In the genomic region with DNA sequence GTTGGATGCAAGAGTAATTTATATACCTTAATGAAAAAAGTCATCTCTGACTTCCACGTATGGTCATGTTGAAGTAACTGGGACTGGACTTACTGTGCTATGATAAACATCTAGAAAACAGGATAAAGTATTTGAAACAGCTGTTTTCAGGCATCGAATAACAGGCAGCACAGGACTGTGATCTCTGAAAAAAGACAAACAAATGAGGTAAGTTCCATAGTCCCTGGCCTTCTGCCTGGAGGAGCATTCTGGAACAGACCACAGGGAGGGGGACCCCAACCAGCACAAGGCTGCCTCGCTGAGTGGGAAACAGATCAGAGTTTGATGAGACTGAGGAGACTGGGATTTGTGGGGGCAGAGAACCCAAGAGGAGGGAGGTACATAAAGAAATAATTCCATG, we compare ENCODE assay signal across 1 cellular context.
TF ChIP-seq lines count a peak whose summit lies in the region.

No MANE protein-coding gene starts in this region.

TF ChIP-seq in HepG2, 621 proteins besides CTCF, POLR2A, EP300 and RAD21 (continued from another document):
- TF ChIP-seq, protein P1, sequence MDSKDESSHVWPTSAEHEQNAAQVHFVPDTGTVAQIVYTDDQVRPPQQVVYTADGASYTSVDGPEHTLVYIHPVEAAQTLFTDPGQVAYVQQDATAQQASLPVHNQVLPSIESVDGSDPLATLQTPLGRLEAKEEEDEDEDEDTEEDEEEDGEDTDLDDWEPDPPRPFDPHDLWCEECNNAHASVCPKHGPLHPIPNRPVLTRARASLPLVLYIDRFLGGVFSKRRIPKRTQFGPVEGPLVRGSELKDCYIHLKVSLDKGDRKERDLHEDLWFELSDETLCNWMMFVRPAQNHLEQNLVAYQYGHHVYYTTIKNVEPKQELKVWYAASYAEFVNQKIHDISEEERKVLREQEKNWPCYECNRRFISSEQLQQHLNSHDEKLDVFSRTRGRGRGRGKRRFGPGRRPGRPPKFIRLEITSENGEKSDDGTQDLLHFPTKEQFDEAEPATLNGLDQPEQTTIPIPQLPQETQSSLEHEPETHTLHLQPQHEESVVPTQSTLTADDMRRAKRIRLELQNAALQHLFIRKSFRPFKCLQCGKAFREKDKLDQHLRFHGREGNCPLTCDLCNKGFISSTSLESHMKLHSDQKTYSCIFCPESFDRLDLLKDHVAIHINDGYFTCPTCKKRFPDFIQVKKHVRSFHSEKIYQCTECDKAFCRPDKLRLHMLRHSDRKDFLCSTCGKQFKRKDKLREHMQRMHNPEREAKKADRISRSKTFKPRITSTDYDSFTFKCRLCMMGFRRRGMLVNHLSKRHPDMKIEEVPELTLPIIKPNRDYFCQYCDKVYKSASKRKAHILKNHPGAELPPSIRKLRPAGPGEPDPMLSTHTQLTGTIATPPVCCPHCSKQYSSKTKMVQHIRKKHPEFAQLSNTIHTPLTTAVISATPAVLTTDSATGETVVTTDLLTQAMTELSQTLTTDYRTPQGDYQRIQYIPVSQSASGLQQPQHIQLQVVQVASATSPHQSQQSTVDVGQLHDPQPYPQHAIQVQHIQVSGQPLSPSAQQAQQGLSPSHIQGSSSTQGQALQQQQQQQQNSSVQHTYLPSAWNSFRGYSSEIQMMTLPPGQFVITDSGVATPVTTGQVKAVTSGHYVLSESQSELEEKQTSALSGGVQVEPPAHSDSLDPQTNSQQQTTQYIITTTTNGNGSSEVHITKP (CRISPR knock-in tag; IDR thresholded peaks at IDR 0.05; ENCODE audit: low read depth) = peak; percentile 89
- TF ChIP-seq ZNF282 (IDR thresholded peaks at IDR 0.05; ENCODE audit: partially characterized antibody) (no peak), ZBTB1 (CRISPR knock-in tag; IDR thresholded peaks at IDR 0.05; ENCODE audit: borderline replicate concordance) (no peak)
- TF ChIP-seq, protein P2, sequence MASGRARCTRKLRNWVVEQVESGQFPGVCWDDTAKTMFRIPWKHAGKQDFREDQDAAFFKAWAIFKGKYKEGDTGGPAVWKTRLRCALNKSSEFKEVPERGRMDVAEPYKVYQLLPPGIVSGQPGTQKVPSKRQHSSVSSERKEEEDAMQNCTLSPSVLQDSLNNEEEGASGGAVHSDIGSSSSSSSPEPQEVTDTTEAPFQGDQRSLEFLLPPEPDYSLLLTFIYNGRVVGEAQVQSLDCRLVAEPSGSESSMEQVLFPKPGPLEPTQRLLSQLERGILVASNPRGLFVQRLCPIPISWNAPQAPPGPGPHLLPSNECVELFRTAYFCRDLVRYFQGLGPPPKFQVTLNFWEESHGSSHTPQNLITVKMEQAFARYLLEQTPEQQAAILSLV (CRISPR knock-in tag; IDR thresholded peaks at IDR 0.05; ENCODE audit: borderline replicate concordance) = no peak
- TF ChIP-seq, protein P3, sequence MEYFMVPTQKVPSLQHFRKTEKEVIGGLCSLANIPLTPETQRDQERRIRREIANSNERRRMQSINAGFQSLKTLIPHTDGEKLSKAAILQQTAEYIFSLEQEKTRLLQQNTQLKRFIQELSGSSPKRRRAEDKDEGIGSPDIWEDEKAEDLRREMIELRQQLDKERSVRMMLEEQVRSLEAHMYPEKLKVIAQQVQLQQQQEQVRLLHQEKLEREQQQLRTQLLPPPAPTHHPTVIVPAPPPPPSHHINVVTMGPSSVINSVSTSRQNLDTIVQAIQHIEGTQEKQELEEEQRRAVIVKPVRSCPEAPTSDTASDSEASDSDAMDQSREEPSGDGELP (IDR thresholded peaks at IDR 0.05; ENCODE audit: borderline replicate concordance, low read depth) = peak; percentile 70; the same call in 1 of the 2 replicates
